Comparison of ENCODE assay signal across 10 cellular contexts in the genomic region with DNA sequence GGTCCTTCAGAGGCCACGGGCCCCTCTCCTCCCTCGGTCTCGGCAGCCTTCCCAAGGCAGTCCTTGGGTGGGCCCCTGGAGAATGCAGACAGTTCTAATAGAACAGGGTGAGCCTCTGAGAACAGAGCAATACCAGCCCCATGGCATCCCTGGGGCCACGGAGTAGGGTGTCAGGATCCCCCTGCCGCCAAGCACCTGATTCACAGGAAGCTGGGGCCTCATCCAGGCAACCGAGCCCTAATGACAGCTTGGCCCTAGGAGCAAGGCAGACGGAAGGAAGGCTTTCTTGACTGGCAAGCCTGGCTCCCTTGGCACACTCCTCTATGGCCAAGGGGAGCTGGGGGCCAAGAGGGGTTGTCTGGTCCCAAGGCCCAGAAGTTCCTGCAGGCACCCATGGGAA. TPM values are rescaled to one million over a fixed set of nuclear protein-coding genes. Genes with fewer than 3 reads are reported as not detected.
DNase-seq lines count a peak whose midpoint lies in the region; ATAC-seq and TF ChIP-seq lines count a peak whose summit lies in the region.
"Had no signal": no experiment of that assay in that cellular context is flagged by ENCODE, and none has a peak within 500 bp of the region (broad histone marks: within the 10 kb centered on the region; RNA-seq: fewer than 3 reads in every experiment).

No MANE protein-coding gene starts in this region.

- intact Hi-C loops in cardiac septum (cut with DNase I), result loop anchor here (2.0 to 5.0 kb wide), 2 partner anchors 79 to 144 kb away; partner anchors contain the start of gene MYH9
- intact Hi-C loops in body of pancreas (cut with DNase I), result no loop called here
- intact Hi-C loops in upper lobe of right lung (cut with DNase I), result loop anchor here (5.0 kb wide), 2 partner anchors 79 to 164 kb away; partner anchors contain the start of gene MYH9

- H3K36me3 ChIP-seq in cardiac muscle cell (no peaks in the 10 kb centered on the region), body of pancreas (replicated peaks in 1 of 2; ENCODE audit: insufficient read depth in 1 of 2, low read depth in 2 of 2) (no peaks in the 10 kb centered on the region), muscle layer of duodenum (ENCODE audit: control insufficient read depth in 1 of 2, insufficient read depth in 2 of 2, low read length in 2 of 2) (peaks cover 11 to 13% of the 10 kb centered on the region in 2 donors), upper lobe of right lung (peaks cover under 1% of the 10 kb centered on the region)

- TF ChIP-seq CTCF in cardiac muscle cell (IDR thresholded peaks at IDR 0.05; ENCODE audit: low read depth, low read length) (no peak), body of pancreas (IDR thresholded peaks at IDR 0.05) (no peak), upper lobe of right lung (IDR thresholded peaks at IDR 0.05) (no peak)

- H3K9me3 ChIP-seq in cardiac muscle cell (ENCODE audit: low read depth) (no peaks in the 10 kb centered on the region), body of pancreas (no peaks in the 10 kb centered on the region), muscle layer of duodenum (ENCODE audit: control insufficient read depth in 1 of 2, low read length in 2 of 2) (no peaks in the 10 kb centered on the region), upper lobe of right lung (no peaks in the 10 kb centered on the region)

- no peaks in the 10 kb centered on the region for H3K27me3 ChIP-seq in cardiac muscle cell
- no peaks in the 10 kb centered on the region for H3K27me3 ChIP-seq in body of pancreas
- no peaks in the 10 kb centered on the region for H3K27me3 ChIP-seq in muscle layer of duodenum (ENCODE audit: low read depth, low read length)
- H3K27me3 ChIP-seq in upper lobe of right lung, result no peaks in the 10 kb centered on the region

- TF ChIP-seq POLR2A in body of pancreas (IDR thresholded peaks at IDR 0.05), result no peak

- H3K4me3 Mint-ChIP-seq in activated T-cell treated with anti-CD3 and anti-CD28 coated beads, Interleukin-2, amount 50 U/mL, for 72 hours, result no peak overlapping the region
- H3K4me3 Mint-ChIP-seq: brain had no signal

- H3K36me3 Mint-ChIP-seq in activated T-cell treated with anti-CD3 and anti-CD28 coated beads, Interleukin-2, amount 50 U/mL, for 72 hours (ENCODE audit: insufficient read depth in 2 of 2), result peaks cover 0 to 2% of the 10 kb centered on the region in 2 donors

- WGBS in body of pancreas, 2 donors, result 71% methylated on average over 7 of the region's 7 CpGs; no CpG with 5 or more reads in 1 of the 2 donors

- ATAC-seq in body of pancreas (no peak), upper lobe of right lung (no peak), HG02642 (IDR thresholded peaks at IDR 0.05; ENCODE audit: poor library complexity, unreplicated experiment) (no peak)
- ATAC-seq in activated T-cell treated with anti-CD3 and anti-CD28 coated beads, Interleukin-2, amount 50 U/mL, for 72 hours (replicated peaks in 1 of 2), result no peak

- H3K4me1 ChIP-seq in cardiac muscle cell (ENCODE audit: low read depth) (peaks cover 32% of the 10 kb centered on the region), body of pancreas (peaks cover 63% of the 10 kb centered on the region), muscle layer of duodenum (ENCODE audit: control insufficient read depth in 1 of 2, insufficient read depth in 2 of 2, low read length in 2 of 2) (peaks cover 7 to 25% of the 10 kb centered on the region in 2 donors), upper lobe of right lung (peaks cover 63% of the 10 kb centered on the region)

- no peaks in the 10 kb centered on the region for H3K9me3 Mint-ChIP-seq in activated T-cell treated with anti-CD3 and anti-CD28 coated beads, Interleukin-2, amount 50 U/mL, for 72 hours
- H3K9me3 Mint-ChIP-seq: brain had no signal

- H3K4me3 ChIP-seq in cardiac muscle cell (no peak overlapping the region), body of pancreas (no peak overlapping the region), muscle layer of duodenum (ENCODE audit: low read depth in 1 of 2, low read length in 2 of 2) (no peak overlapping the region), upper lobe of right lung (no peak overlapping the region)

- no peak overlapping the region for H3K27ac Mint-ChIP-seq in activated T-cell treated with anti-CD3 and anti-CD28 coated beads, Interleukin-2, amount 50 U/mL, for 72 hours

- DNase-seq in cardiac muscle cell (ENCODE audit: low read depth in 1 of 2, low spot score in 1 of 2) (no peak), cardiac septum (ENCODE audit: low spot score) (no peak), body of pancreas (no peak), upper lobe of right lung (no peak), globus pallidus (ENCODE audit: low spot score) (no peak)
- no peak for DNase-seq in activated T-cell treated with anti-CD3 and anti-CD28 coated beads, Interleukin-2, amount 50 U/mL, for 72 hours
- DNase-seq: NCI-H2227 treated with DMSO at 0.1 percent for 48 hours had no signal

- H3K27ac ChIP-seq in cardiac muscle cell (peak overlapping the region; percentile 41), body of pancreas (peak overlapping the region; percentile 94 to 99 (median 98)), muscle layer of duodenum (ENCODE audit: low read length) (peak overlapping the region; percentile 85), upper lobe of right lung (peak overlapping the region; percentile 75)

- peaks cover 43% of the 10 kb centered on the region for H3K4me1 Mint-ChIP-seq in activated T-cell treated with anti-CD3 and anti-CD28 coated beads, Interleukin-2, amount 50 U/mL, for 72 hours (ENCODE audit: low read depth)

- H3K27me3 Mint-ChIP-seq in activated T-cell treated with anti-CD3 and anti-CD28 coated beads, Interleukin-2, amount 50 U/mL, for 72 hours (ENCODE audit: low read depth), result no peaks in the 10 kb centered on the region
- H3K27me3 Mint-ChIP-seq: brain had no signal

RNA-seq across cellular contexts. Expression of gene TXN2, which starts 15.2 kb away (rescaled TPM):
- total RNA-seq in cardiac muscle cell (54.5 and 83.1 TPM in 2 replicates), cardiac septum (92.8 TPM), body of pancreas (10 to 100 TPM; 27.0 to 44.5 TPM), upper lobe of right lung (54.2 TPM)
- polyA plus RNA-seq in cardiac muscle cell, result 143 and 193 TPM in 2 replicates
- total RNA-seq in activated T-cell treated with anti-CD3 and anti-CD28 coated beads, Interleukin-2, amount 50 U/mL, for 72 hours, result 100 to 1,000 TPM; 115 TPM

RNA-seq across cellular contexts. Expression of gene FOXRED2, which starts 40.6 kb away (rescaled TPM):
- 17.1 and 25.7 TPM in 2 replicates for total RNA-seq in cardiac muscle cell
- 22.3 and 24.4 TPM in 2 replicates for polyA plus RNA-seq in cardiac muscle cell
- 3.8 TPM for total RNA-seq in cardiac septum
- total RNA-seq in body of pancreas, result 1 to 10 TPM; 2.0 to 4.9 TPM
- total RNA-seq in upper lobe of right lung, result 15.3 TPM
- 10 to 100 TPM; 12.6 to 19.3 TPM for total RNA-seq in activated T-cell treated with anti-CD3 and anti-CD28 coated beads, Interleukin-2, amount 50 U/mL, for 72 hours

Comparison
In these comparisons a context has a peak if more than half of its experiments do, and no peak if none do; other contexts are left out.
1. H3K27ac ChIP-seq: peak in every context shown above with its lines; median percentile 98 in body of pancreas; 85 in muscle layer of duodenum; 75 in upper lobe of right lung; 41 in cardiac muscle cell.